In the genomic region with DNA sequence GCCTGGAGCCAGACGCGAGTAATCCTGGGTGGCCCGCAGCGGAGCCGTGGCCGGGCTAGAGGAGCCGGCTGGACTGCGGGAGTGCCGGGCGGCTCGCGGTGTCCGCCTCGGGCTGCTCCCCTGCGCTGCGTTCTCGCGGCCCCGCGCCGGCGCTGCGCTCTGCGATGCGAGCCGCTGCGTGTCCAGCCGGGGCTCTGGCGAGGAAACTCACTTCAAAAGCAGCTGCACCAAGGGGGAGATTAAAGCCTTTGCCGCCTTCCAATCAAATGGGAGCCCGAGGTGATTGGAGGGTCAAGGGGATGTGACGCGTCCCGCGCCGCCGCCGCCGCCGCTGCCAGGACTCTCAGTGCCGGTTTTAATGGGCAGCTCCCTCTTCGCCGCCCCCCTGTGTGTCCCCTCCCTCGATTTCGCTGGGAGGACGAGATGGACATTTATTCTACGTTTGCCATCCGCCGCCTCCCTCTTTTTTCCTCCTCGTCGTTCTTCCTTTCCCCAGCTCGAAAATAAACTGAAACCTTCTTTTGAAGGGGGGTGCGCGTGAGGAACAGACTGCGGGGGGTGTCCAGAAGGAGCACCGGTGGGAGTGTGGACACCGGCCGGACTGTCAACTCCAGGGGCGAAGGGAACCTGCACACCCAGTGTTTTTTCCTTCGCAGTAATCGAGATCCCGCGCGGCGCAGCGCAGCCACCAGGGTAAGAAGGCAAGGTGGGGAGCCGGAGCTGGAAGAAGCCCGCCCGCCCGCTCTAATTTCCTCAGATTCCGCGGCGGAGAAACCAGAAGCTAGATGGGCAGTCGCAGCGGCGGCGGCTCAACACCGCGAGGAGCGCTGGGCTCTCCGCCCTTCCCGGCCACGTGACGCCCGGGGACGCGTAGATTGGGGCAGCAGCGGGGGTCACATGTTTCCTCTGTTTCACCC, we compare ENCODE assay signal across 1 cellular context.
A peak's percentile ranks its signal among the peaks of the same experiment; 100 is the strongest.
TF ChIP-seq lines count a peak whose summit lies in the region.

A gene with protein sequence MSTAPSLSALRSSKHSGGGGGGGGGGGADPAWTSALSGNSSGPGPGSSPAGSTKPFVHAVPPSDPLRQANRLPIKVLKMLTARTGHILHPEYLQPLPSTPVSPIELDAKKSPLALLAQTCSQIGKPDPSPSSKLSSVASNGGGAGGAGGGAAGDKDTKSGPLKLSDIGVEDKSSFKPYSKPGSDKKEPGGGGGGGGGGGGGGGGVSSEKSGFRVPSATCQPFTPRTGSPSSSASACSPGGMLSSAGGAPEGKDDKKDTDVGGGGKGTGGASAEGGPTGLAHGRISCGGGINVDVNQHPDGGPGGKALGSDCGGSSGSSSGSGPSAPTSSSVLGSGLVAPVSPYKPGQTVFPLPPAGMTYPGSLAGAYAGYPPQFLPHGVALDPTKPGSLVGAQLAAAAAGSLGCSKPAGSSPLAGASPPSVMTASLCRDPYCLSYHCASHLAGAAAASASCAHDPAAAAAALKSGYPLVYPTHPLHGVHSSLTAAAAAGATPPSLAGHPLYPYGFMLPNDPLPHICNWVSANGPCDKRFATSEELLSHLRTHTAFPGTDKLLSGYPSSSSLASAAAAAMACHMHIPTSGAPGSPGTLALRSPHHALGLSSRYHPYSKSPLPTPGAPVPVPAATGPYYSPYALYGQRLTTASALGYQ (minus strand): TSS at position 196 of the 917 bp plus-strand sequence. CDS start 345 bp downstream, outside the sequence.

TF ChIP-seq in HepG2, 621 proteins besides CTCF, POLR2A, EP300 and RAD21 (continued from another document and continues in another):
- TF ChIP-seq ZNF441 (CRISPR knock-in tag; IDR thresholded peaks at IDR 0.05; ENCODE audit: borderline replicate concordance) (peak; percentile 17; the same call in 1 of the 2 replicates), ZNF44 (CRISPR knock-in tag; IDR thresholded peaks at IDR 0.05) (peak; percentile 47; the same call in 1 of the 2 replicates), MEIS2 (CRISPR knock-in tag; IDR thresholded peaks at IDR 0.05) (peak; percentile 75), TCF7L2 (IDR thresholded peaks at IDR 0.05; ENCODE audit: low read depth, low read length) (peak; percentile 60; the same call in 1 of the 2 replicates), ISL2 (CRISPR knock-in tag; IDR thresholded peaks at IDR 0.05) (peak; percentile 65; the same call in 1 of the 2 replicates), ZIK1 (CRISPR knock-in tag; IDR thresholded peaks at IDR 0.05; ENCODE audit: borderline replicate concordance, low read depth) (0 out of 2 replicates have a peak, but pooled peaks have one; percentile 64), ZNF703 (CRISPR knock-in tag; IDR thresholded peaks at IDR 0.05; ENCODE audit: borderline replicate concordance) (0 out of 2 replicates have a peak, but pooled peaks have one; percentile 41), SP5 (CRISPR knock-in tag; IDR thresholded peaks at IDR 0.05; ENCODE audit: borderline replicate concordance, low read depth) (peak; percentile 57; the same call in 1 of the 2 replicates), SP2 (CRISPR knock-in tag; IDR thresholded peaks at IDR 0.05) (0 out of 2 replicates have a peak, but pooled peaks have one; percentile 52), ETV5 (CRISPR knock-in tag; IDR thresholded peaks at IDR 0.05; ENCODE audit: borderline replicate concordance) (peak; percentile 66), MED8 (CRISPR knock-in tag; IDR thresholded peaks at IDR 0.05; ENCODE audit: insufficient replicate concordance) (peak; percentile 78), MEIS1 (CRISPR knock-in tag; IDR thresholded peaks at IDR 0.05; ENCODE audit: borderline replicate concordance) (peak; percentile 81), LCORL (IDR thresholded peaks at IDR 0.05) (no peak), LCORL (CRISPR knock-in tag; IDR thresholded peaks at IDR 0.05) (peak; percentile 73), ARNT2 (CRISPR knock-in tag; IDR thresholded peaks at IDR 0.05; ENCODE audit: low read depth) (peak; percentile 73), ZNF605 (CRISPR knock-in tag; IDR thresholded peaks at IDR 0.05) (peak; percentile 59; the same call in 1 of the 2 replicates), ZNF136 (CRISPR knock-in tag; IDR thresholded peaks at IDR 0.05; ENCODE audit: low read depth) (0 out of 2 replicates have a peak, but pooled peaks have one; percentile 70), FOXK1 (CRISPR knock-in tag; IDR thresholded peaks at IDR 0.05; ENCODE audit: borderline replicate concordance, low read depth) (peak; percentile 45; the same call in 1 of the 2 replicates), ZNF724P (CRISPR knock-in tag; IDR thresholded peaks at IDR 0.05; ENCODE audit: borderline replicate concordance) (peak; percentile 42; the same call in 1 of the 2 replicates), ZNF333 (CRISPR knock-in tag; IDR thresholded peaks at IDR 0.05; ENCODE audit: borderline replicate concordance) (no peak; the same call in none of the 2 replicates), TEAD2 (CRISPR knock-in tag; IDR thresholded peaks at IDR 0.05) (no peak), SMAD1 (CRISPR knock-in tag; IDR thresholded peaks at IDR 0.05; ENCODE audit: borderline replicate concordance, low read depth) (0 out of 2 replicates have a peak, but pooled peaks have one; percentile 57), MIER3 (CRISPR knock-in tag; IDR thresholded peaks at IDR 0.05; ENCODE audit: borderline replicate concordance) (0 out of 2 replicates have a peak, but pooled peaks have one; percentile 15), ZNF20 (CRISPR knock-in tag; IDR thresholded peaks at IDR 0.05) (peak; percentile 32; the same call in 1 of the 2 replicates), ZNF235 (CRISPR knock-in tag; IDR thresholded peaks at IDR 0.05; ENCODE audit: borderline replicate concordance) (peak; percentile 59; the same call in 1 of the 2 replicates), CBFB (CRISPR knock-in tag; IDR thresholded peaks at IDR 0.05) (0 out of 2 replicates have a peak, but pooled peaks have one; percentile 15), CC2D1A (CRISPR knock-in tag; IDR thresholded peaks at IDR 0.05) (no peak), PTBP1 (IDR thresholded peaks at IDR 0.05; ENCODE audit: low read depth, low read length, poor library complexity, severe bottlenecking) (peak; percentile 0), NR2C2 (CRISPR knock-in tag; IDR thresholded peaks at IDR 0.05; ENCODE audit: borderline replicate concordance) (peak; percentile 93), YEATS2 (CRISPR knock-in tag; IDR thresholded peaks at IDR 0.05; ENCODE audit: borderline replicate concordance) (peak; percentile 22; the same call in 1 of the 2 replicates), THAP11 (CRISPR knock-in tag; IDR thresholded peaks at IDR 0.05) (peak; percentile 67), MIXL1 (CRISPR knock-in tag; IDR thresholded peaks at IDR 0.05) (peak; percentile 22; the same call in 1 of the 2 replicates), ARNT (IDR thresholded peaks at IDR 0.05) (no peak), YEATS4 (CRISPR knock-in tag; IDR thresholded peaks at IDR 0.05; ENCODE audit: borderline replicate concordance) (peak; percentile 63; the same call in 1 of the 2 replicates), RNF2 (conservative IDR thresholded peaks at IDR 0.05; ENCODE audit: low read depth) (0 out of 2 replicates have a peak, but pooled peaks have one; percentile 38)
- TF ChIP-seq, protein P1, sequence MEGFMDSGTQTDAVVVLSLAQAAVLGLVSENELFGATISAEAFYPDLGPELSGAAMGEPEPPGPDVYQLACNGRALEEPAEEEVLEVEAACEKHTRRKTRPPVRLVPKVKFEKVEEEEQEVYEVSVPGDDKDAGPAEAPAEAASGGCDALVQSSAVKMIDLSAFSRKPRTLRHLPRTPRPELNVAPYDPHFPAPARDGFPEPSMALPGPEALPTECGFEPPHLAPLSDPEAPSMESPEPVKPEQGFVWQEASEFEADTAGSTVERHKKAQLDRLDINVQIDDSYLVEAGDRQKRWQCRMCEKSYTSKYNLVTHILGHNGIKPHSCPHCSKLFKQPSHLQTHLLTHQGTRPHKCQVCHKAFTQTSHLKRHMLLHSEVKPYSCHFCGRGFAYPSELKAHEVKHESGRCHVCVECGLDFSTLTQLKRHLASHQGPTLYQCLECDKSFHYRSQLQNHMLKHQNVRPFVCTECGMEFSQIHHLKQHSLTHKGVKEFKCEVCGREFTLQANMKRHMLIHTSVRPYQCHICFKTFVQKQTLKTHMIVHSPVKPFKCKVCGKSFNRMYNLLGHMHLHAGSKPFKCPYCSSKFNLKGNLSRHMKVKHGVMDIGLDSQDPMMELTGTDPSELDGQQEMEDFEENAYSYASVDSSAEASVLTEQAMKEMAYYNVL (CRISPR knock-in tag; IDR thresholded peaks at IDR 0.05; ENCODE audit: borderline replicate concordance) = 0 out of 2 replicates have a peak, but pooled peaks have one; percentile 39
- TF ChIP-seq, protein P2, sequence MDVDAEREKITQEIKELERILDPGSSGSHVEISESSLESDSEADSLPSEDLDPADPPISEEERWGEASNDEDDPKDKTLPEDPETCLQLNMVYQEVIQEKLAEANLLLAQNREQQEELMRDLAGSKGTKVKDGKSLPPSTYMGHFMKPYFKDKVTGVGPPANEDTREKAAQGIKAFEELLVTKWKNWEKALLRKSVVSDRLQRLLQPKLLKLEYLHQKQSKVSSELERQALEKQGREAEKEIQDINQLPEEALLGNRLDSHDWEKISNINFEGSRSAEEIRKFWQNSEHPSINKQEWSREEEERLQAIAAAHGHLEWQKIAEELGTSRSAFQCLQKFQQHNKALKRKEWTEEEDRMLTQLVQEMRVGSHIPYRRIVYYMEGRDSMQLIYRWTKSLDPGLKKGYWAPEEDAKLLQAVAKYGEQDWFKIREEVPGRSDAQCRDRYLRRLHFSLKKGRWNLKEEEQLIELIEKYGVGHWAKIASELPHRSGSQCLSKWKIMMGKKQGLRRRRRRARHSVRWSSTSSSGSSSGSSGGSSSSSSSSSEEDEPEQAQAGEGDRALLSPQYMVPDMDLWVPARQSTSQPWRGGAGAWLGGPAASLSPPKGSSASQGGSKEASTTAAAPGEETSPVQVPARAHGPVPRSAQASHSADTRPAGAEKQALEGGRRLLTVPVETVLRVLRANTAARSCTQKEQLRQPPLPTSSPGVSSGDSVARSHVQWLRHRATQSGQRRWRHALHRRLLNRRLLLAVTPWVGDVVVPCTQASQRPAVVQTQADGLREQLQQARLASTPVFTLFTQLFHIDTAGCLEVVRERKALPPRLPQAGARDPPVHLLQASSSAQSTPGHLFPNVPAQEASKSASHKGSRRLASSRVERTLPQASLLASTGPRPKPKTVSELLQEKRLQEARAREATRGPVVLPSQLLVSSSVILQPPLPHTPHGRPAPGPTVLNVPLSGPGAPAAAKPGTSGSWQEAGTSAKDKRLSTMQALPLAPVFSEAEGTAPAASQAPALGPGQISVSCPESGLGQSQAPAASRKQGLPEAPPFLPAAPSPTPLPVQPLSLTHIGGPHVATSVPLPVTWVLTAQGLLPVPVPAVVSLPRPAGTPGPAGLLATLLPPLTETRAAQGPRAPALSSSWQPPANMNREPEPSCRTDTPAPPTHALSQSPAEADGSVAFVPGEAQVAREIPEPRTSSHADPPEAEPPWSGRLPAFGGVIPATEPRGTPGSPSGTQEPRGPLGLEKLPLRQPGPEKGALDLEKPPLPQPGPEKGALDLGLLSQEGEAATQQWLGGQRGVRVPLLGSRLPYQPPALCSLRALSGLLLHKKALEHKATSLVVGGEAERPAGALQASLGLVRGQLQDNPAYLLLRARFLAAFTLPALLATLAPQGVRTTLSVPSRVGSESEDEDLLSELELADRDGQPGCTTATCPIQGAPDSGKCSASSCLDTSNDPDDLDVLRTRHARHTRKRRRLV (CRISPR knock-in tag; IDR thresholded peaks at IDR 0.05) = peak; percentile 52; the same call in 1 of the 2 replicates
- TF ChIP-seq, protein P3, sequence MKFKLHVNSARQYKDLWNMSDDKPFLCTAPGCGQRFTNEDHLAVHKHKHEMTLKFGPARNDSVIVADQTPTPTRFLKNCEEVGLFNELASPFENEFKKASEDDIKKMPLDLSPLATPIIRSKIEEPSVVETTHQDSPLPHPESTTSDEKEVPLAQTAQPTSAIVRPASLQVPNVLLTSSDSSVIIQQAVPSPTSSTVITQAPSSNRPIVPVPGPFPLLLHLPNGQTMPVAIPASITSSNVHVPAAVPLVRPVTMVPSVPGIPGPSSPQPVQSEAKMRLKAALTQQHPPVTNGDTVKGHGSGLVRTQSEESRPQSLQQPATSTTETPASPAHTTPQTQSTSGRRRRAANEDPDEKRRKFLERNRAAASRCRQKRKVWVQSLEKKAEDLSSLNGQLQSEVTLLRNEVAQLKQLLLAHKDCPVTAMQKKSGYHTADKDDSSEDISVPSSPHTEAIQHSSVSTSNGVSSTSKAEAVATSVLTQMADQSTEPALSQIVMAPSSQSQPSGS (CRISPR knock-in tag; IDR thresholded peaks at IDR 0.05) = peak; percentile 26; the same call in 1 of the 2 replicates
- TF ChIP-seq, protein P4, sequence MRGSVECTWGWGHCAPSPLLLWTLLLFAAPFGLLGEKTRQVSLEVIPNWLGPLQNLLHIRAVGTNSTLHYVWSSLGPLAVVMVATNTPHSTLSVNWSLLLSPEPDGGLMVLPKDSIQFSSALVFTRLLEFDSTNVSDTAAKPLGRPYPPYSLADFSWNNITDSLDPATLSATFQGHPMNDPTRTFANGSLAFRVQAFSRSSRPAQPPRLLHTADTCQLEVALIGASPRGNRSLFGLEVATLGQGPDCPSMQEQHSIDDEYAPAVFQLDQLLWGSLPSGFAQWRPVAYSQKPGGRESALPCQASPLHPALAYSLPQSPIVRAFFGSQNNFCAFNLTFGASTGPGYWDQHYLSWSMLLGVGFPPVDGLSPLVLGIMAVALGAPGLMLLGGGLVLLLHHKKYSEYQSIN (CRISPR knock-in tag; IDR thresholded peaks at IDR 0.05; ENCODE audit: borderline replicate concordance) = no peak
- TF ChIP-seq, protein P5, sequence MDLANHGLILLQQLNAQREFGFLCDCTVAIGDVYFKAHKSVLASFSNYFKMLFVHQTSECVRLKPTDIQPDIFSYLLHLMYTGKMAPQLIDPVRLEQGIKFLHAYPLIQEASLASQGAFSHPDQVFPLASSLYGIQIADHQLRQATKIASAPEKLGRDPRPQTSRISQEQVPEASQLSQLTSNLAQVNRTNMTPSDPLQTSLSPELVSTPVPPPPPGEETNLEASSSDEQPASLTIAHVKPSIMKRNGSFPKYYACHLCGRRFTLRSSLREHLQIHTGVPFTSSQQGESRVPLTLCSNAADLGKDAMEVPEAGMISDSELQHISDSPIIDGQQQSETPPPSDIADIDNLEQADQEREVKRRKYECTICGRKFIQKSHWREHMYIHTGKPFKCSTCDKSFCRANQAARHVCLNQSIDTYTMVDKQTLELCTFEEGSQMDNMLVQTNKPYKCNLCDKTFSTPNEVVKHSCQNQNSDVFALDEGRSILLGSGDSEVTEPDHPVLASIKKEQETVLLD (CRISPR knock-in tag; IDR thresholded peaks at IDR 0.05; ENCODE audit: low read depth) = peak; percentile 12; the same call in 1 of the 2 replicates
- TF ChIP-seq, protein P6, sequence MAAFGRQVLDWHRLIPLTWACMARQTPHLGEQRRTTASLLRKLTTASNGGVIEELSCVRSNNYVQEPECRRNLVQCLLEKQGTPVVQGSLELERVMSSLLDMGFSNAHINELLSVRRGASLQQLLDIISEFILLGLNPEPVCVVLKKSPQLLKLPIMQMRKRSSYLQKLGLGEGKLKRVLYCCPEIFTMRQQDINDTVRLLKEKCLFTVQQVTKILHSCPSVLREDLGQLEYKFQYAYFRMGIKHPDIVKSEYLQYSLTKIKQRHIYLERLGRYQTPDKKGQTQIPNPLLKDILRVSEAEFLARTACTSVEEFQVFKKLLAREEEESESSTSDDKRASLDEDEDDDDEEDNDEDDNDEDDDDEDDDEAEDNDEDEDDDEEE (CRISPR knock-in tag; IDR thresholded peaks at IDR 0.05) = peak; percentile 43; the same call in 1 of the 2 replicates
- TF ChIP-seq, protein P7, sequence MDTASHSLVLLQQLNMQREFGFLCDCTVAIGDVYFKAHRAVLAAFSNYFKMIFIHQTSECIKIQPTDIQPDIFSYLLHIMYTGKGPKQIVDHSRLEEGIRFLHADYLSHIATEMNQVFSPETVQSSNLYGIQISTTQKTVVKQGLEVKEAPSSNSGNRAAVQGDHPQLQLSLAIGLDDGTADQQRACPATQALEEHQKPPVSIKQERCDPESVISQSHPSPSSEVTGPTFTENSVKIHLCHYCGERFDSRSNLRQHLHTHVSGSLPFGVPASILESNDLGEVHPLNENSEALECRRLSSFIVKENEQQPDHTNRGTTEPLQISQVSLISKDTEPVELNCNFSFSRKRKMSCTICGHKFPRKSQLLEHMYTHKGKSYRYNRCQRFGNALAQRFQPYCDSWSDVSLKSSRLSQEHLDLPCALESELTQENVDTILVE (CRISPR knock-in tag; IDR thresholded peaks at IDR 0.05) = peak; percentile 90
